1 cellular context compared by ENCODE assay signal in the genomic region with DNA sequence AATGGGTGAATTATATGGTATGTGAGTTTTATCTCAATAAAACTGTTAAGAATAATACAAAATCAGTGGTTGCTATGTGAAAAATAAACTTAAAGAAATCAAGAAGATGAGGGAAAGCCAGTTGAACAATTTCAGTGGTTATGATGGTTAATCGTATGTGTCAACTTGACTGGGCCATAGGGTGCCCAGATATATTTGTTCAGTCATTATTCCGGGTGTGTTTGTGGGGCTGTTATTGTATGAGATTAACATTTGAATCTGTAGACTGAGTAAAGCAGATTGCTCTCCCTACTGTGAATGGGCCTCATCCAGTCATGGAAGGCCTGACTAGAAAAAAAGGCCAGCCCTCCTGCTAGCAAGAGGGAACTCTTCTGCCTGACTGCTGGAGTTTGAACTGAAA.
TF ChIP-seq lines count a peak whose summit lies in the region.

No MANE protein-coding gene starts in this region.

TF ChIP-seq in IMR-90, 13 proteins besides CTCF, POLR2A, EP300 and RAD21 (continued from another document):
- TF ChIP-seq FOS (IDR thresholded peaks at IDR 0.05; ENCODE audit: low read depth, low read length), result no peak
- no peak for TF ChIP-seq MAZ (IDR thresholded peaks at IDR 0.05; ENCODE audit: borderline replicate concordance, low read depth, low read length)
- TF ChIP-seq USF2 (IDR thresholded peaks at IDR 0.05; ENCODE audit: low read depth, low read length), result no peak
